In the genomic region with DNA sequence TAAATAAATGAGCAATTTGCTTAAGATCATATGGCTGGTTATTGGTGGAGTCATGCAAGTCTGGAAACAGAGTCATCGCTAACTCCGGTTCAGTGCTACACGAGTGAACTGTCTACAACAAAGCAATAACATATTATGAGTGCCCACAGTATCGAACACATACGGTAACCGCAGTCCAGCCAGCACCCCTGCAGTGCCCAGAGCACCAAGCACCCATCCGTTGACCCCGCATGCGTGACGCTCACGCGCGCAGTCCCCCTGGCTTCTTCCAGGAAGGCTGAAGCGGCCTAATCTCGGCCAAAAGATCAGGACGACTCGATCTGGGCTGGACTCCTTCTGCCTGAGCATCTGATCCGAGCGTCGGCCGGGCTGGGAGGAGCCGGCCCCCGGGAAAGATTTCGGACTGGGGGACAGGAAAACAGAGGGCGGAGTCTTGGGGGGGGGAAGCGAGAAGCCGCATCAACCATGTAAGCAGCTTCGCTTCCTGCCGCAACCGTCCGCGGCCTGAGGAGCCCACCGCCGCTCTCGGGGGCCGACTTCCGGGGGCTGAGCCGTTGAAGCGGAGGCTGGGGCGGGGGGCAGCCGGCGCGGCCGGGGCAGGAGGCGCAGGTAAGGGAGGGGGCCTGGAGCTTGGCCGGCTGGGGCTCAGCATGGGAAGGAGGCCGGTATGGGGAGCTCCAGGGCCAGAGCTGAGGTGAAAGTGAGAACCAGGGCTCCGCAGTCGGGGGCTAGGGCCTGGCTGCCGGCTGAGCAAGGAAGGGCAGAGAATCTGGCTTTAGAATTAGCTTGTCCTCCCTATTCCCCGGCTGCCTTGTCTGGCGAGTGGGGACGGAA, we compare ENCODE assay signal across 8 cellular contexts. TPM values are rescaled to one million over a fixed set of nuclear protein-coding genes. Genes with fewer than 3 reads are reported as not detected.
DNase-seq lines count a peak whose midpoint lies in the region; ATAC-seq and TF ChIP-seq lines count a peak whose summit lies in the region.

A gene with protein sequence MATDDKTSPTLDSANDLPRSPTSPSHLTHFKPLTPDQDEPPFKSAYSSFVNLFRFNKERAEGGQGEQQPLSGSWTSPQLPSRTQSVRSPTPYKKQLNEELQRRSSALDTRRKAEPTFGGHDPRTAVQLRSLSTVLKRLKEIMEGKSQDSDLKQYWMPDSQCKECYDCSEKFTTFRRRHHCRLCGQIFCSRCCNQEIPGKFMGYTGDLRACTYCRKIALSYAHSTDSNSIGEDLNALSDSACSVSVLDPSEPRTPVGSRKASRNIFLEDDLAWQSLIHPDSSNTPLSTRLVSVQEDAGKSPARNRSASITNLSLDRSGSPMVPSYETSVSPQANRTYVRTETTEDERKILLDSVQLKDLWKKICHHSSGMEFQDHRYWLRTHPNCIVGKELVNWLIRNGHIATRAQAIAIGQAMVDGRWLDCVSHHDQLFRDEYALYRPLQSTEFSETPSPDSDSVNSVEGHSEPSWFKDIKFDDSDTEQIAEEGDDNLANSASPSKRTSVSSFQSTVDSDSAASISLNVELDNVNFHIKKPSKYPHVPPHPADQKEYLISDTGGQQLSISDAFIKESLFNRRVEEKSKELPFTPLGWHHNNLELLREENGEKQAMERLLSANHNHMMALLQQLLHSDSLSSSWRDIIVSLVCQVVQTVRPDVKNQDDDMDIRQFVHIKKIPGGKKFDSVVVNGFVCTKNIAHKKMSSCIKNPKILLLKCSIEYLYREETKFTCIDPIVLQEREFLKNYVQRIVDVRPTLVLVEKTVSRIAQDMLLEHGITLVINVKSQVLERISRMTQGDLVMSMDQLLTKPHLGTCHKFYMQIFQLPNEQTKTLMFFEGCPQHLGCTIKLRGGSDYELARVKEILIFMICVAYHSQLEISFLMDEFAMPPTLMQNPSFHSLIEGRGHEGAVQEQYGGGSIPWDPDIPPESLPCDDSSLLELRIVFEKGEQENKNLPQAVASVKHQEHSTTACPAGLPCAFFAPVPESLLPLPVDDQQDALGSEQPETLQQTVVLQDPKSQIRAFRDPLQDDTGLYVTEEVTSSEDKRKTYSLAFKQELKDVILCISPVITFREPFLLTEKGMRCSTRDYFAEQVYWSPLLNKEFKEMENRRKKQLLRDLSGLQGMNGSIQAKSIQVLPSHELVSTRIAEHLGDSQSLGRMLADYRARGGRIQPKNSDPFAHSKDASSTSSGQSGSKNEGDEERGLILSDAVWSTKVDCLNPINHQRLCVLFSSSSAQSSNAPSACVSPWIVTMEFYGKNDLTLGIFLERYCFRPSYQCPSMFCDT (N-terminal part only) (plus strand): TSS at position 449 of the 834 bp plus-strand sequence. CDS start 5,265 bp downstream, outside the sequence.

- CTCF ChIA-PET in activated CD8-positive, alpha-beta memory T cell treated with anti-CD3 and anti-CD28 coated beads for 36 hours (lab: Charles Lee) = interaction anchor here (1.2 to 2.9 kb wide), 2 partner anchors 11 to 15 kb away, joined by 4 to 17 read pairs; partner anchors contain the start of gene IDH1

- peak; percentile 96 for DNase-seq in CMK (ENCODE audit: low read depth)
- DNase-seq in GM20000 (ENCODE audit: low spot score) = peak; percentile 95
- peak; percentile 94 for DNase-seq in HT-29 (ENCODE audit: low spot score)
- DNase-seq in NOMO-1 (lab: John Stamatoyannopoulos, UW; ENCODE audit: unreplicated experiment in 2 of 2) = peak; percentile 96 to 97
- DNase-seq in effector CD8-positive, alpha-beta T cell (lab: John Stamatoyannopoulos, UW) = peak; percentile 73
- peak; percentile 95 for DNase-seq in lung (ENCODE audit: low spot score)
- DNase-seq in stimulated activated CD4-positive, alpha-beta T cell treated with anti-CD3 and anti-CD28 coated beads, TNF-alpha, amount 100 ng/mL, for 4 hours (ENCODE audit: low read depth in 3 of 3) = peak; percentile 62 to 70 (median 64)

- H3K36me3 ChIP-seq in lung (ENCODE audit: control insufficient read depth in 2 of 2, insufficient read depth in 2 of 2, low read length in 2 of 2) = peaks cover 0 to 4% of the 10 kb centered on the region in 2 donors

- peaks cover 10 to 18% of the 10 kb centered on the region in 2 donors for H3K4me1 ChIP-seq in lung (ENCODE audit: control insufficient read depth in 2 of 2, insufficient read depth in 2 of 2, low read length in 2 of 2)

- 1% methylated on average over 51 to 53 of the region's 53 CpGs for WGBS in lung, 2 donors

- peak within 1 kb of the TSS; percentile 79 for H3K4me3 ChIP-seq in lung

- no peaks in the 10 kb centered on the region for H3K27me3 ChIP-seq in lung (ENCODE audit: control insufficient read depth, insufficient read depth)

- ATAC-seq in lung (ENCODE audit: insufficient read depth, low FRiP score) = peak; percentile 99

- TF ChIP-seq CTCF in GM20000 (IDR thresholded peaks at IDR 0.05; ENCODE audit: extremely low read depth, missing control alignments) (no peak), lung (IDR thresholded peaks at IDR 0.05; ENCODE audit: control extremely low read depth, extremely low read depth) (peak; percentile 1)

- H3K9me3 ChIP-seq in lung (ENCODE audit: control insufficient read depth in 2 of 2, insufficient read depth in 1 of 2, low read length in 1 of 2) = no peaks in the 10 kb centered on the region

- POLR2A ChIA-PET in activated CD8-positive, alpha-beta memory T cell treated with anti-CD3 and anti-CD28 coated beads for 36 hours (lab: Charles Lee) = interaction anchor here (0.9 to 3.5 kb wide), 3 partner anchors 11 to 555 kb away, joined by 3 to 13 read pairs (median 3); partner anchors contain the start of genes CCNYL1 and IDH1

- H3K27ac ChIP-seq in lung (ENCODE audit: low read depth in 1 of 2, low read length in 1 of 2) = peak within 1 kb of the TSS; percentile 96

RNA-seq across cellular contexts. Expression of the gene that starts here (rescaled TPM):
- 7.2 and 10.1 TPM in 2 replicates for total RNA-seq in HT-29 (2014; rRNA removed; shearing (Covaris generic))
- total RNA-seq in activated CD8-positive, alpha-beta memory T cell treated with anti-CD3 and anti-CD28 coated beads for 36 hours = 10 to 100 TPM; 15.1 to 16.1 TPM
- 10 to 100 TPM; 26.2 to 46.9 TPM for total RNA-seq in lung
- polyA plus RNA-seq in lung = 1 to 10 TPM; 5.7 to 8.4 TPM

Comparison
In these comparisons a context has a peak if more than half of its experiments do, and no peak if none do; other contexts are left out.
1. Peak in every context shown above with its lines: DNase-seq, ATAC-seq, H3K4me3 ChIP-seq and H3K27ac ChIP-seq.